ENCODE assay signal across 2 cellular contexts in the genomic region with DNA sequence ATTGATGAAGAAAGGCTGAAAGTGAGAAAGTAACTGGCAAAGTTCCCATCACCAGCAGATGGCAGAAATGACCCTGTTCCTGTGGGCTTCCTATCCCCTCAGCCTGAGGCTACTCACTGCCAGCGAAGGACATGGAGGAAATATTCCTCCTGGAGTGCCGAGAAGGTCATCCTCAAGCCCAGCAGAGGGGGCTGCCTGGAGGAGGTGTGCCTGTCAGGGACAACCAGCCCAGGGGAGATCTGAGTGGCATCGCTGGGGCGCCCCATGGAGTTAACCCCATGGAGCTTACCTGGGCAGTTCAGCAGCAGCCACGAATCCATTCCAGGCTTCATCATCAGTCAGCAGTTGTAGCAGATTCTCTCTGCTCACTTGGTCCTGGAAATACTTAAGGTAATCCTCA. TPM values are rescaled to one million over a fixed set of nuclear protein-coding genes. Genes with fewer than 3 reads are reported as not detected.
"Had no signal": no experiment of that assay in that cellular context is flagged by ENCODE, and none has a peak within 500 bp of the region (broad histone marks: within the 10 kb centered on the region; RNA-seq: fewer than 3 reads in every experiment).

No MANE protein-coding gene starts in this region.

RNA-seq across cellular contexts. Expression of gene APOL1, which starts 21.9 kb away (rescaled TPM):
- total RNA-seq: cardiac muscle cell had no signal

RNA-seq across cellular contexts. Expression of gene APOL4, which starts 29.4 kb away (rescaled TPM):
- total RNA-seq: activated CD4-positive, alpha-beta T cell treated with anti-CD3 and anti-CD28 coated beads, Interleukin-2, amount 10 ng/mL, durations not matched to agents 24 days and 14 days had no signal
- polyA plus RNA-seq: cardiac muscle cell had no signal
